32 cellular contexts compared by ENCODE assay signal in genomic region chr1:240811261-240811660, GRCh38.
"Had no signal": no experiment of that assay in that cellular context is flagged by ENCODE, and none has a peak within 500 bp of the region (broad histone marks: within the 10 kb centered on the region; RNA-seq: fewer than 3 reads in every experiment).

No MANE protein-coding gene starts in this region.

- H3K36me3 Mint-ChIP-seq: activated CD4-positive, alpha-beta memory T cell treated with anti-CD3 and anti-CD28 coated beads for 36 hours; activated CD8-positive, alpha-beta memory T cell treated with anti-CD3 and anti-CD28 coated beads, Interleukin-2, amount 10 ng/mL, durations not matched to agents 7 days and 5 days; activated naive CD4-positive, alpha-beta T cell treated with anti-CD3 and anti-CD28 coated beads, Interleukin-2, amount 10 ng/mL, durations not matched to agents 7 days and 5 days; activated naive CD4-positive, alpha-beta T cell treated with anti-CD3 and anti-CD28 coated beads, Interleukin-2, amount 50 U/mL, for 72 hours; activated naive CD8-positive, alpha-beta T cell treated with anti-CD3 and anti-CD28 coated beads, Interleukin-2, amount 10 ng/mL, durations not matched to agents 7 days and 5 days; brain had no signal

- H3K27me3 Mint-ChIP-seq: activated CD4-positive, alpha-beta memory T cell treated with anti-CD3 and anti-CD28 coated beads for 36 hours; activated CD4-positive, alpha-beta T cell treated with anti-CD3 and anti-CD28 coated beads, Interleukin-2, amount 10 ng/mL, durations not matched to agents 24 days and 14 days; activated CD8-positive, alpha-beta memory T cell treated with anti-CD3 and anti-CD28 coated beads, Interleukin-2, amount 10 ng/mL, durations not matched to agents 7 days and 5 days; activated naive CD4-positive, alpha-beta T cell treated with anti-CD3 and anti-CD28 coated beads, Interleukin-2, amount 10 ng/mL, durations not matched to agents 7 days and 5 days; activated naive CD8-positive, alpha-beta T cell treated with anti-CD3 and anti-CD28 coated beads, Interleukin-2, amount 10 ng/mL, durations not matched to agents 7 days and 5 days had no signal

- H3K4me1 ChIP-seq: ascending aorta, breast epithelium, colonic mucosa, esophagus squamous epithelium, gastroesophageal sphincter, heart right ventricle had no signal

- H3K27ac Mint-ChIP-seq: activated CD4-positive, alpha-beta memory T cell treated with anti-CD3 and anti-CD28 coated beads for 36 hours; activated CD4-positive, alpha-beta T cell treated with anti-CD3 and anti-CD28 coated beads for 36 hours; activated CD4-positive, alpha-beta T cell treated with anti-CD3 and anti-CD28 coated beads, Interleukin-2, amount 10 ng/mL, durations not matched to agents 24 days and 14 days; activated CD8-positive, alpha-beta memory T cell treated with anti-CD3 and anti-CD28 coated beads, Interleukin-2, amount 10 ng/mL, durations not matched to agents 7 days and 5 days; activated CD8-positive, alpha-beta T cell treated with anti-CD3 and anti-CD28 coated beads, Interleukin-2, amount 10 ng/mL, durations not matched to agents 7 days and 5 days; activated naive CD4-positive, alpha-beta T cell treated with anti-CD3 and anti-CD28 coated beads, Interleukin-2, amount 10 ng/mL, durations not matched to agents 7 days and 5 days; activated naive CD4-positive, alpha-beta T cell treated with anti-CD3 and anti-CD28 coated beads, Interleukin-2, amount 50 U/mL, for 72 hours; activated naive CD8-positive, alpha-beta T cell treated with anti-CD3 and anti-CD28 coated beads, Interleukin-2, amount 10 ng/mL, durations not matched to agents 7 days and 5 days; activated T-helper 1 cell treated with anti-CD3 and anti-CD28 coated beads, Interleukin-12 subunit alpha, Interleukin-12 subunit beta, Interleukin-2, Interleukin-4 antibody, amounts not matched to agents 30 ng/mL and 10 ng/mL and 1 ng/mL, durations not matched to agents 14 hours and 24 hours and 36 hours; activated T-helper 2 cell treated with anti-CD3 and anti-CD28 coated beads, Interferon-gamma antibody, Interleukin-2, Interleukin-4, amounts not matched to agents 10 μg/mL and 5 μg/mL and 100 μg/mL, durations not matched to agents 14 hours and 24 hours and 36 hours had no signal

- ATAC-seq: activated CD4-positive, alpha-beta T cell treated with anti-CD3 and anti-CD28 coated beads for 36 hours; activated CD8-positive, alpha-beta memory T cell treated with anti-CD3 and anti-CD28 coated beads, Interleukin-2, amount 10 ng/mL, durations not matched to agents 7 days and 5 days; activated CD8-positive, alpha-beta T cell treated with anti-CD3 and anti-CD28 coated beads, Interleukin-2, amount 10 ng/mL, durations not matched to agents 7 days and 5 days; activated naive CD4-positive, alpha-beta T cell treated with anti-CD3 and anti-CD28 coated beads, Interleukin-2, amount 50 U/mL, for 72 hours; gastroesophageal sphincter; heart right ventricle had no signal

- H3K4me3 Mint-ChIP-seq: activated CD4-positive, alpha-beta memory T cell treated with anti-CD3 and anti-CD28 coated beads for 36 hours; activated CD4-positive, alpha-beta T cell treated with anti-CD3 and anti-CD28 coated beads for 36 hours; activated CD4-positive, alpha-beta T cell treated with anti-CD3 and anti-CD28 coated beads, Interleukin-2, amount 10 ng/mL, durations not matched to agents 24 days and 14 days; activated CD8-positive, alpha-beta memory T cell treated with anti-CD3 and anti-CD28 coated beads, Interleukin-2, amount 10 ng/mL, durations not matched to agents 7 days and 5 days; activated CD8-positive, alpha-beta T cell treated with anti-CD3 and anti-CD28 coated beads, Interleukin-2, amount 10 ng/mL, durations not matched to agents 7 days and 5 days; activated naive CD4-positive, alpha-beta T cell treated with anti-CD3 and anti-CD28 coated beads, Interleukin-2, amount 10 ng/mL, durations not matched to agents 7 days and 5 days; activated naive CD8-positive, alpha-beta T cell treated with anti-CD3 and anti-CD28 coated beads, Interleukin-2, amount 10 ng/mL, durations not matched to agents 7 days and 5 days; activated T-helper 1 cell treated with anti-CD3 and anti-CD28 coated beads, Interleukin-12 subunit alpha, Interleukin-12 subunit beta, Interleukin-2, Interleukin-4 antibody, amounts not matched to agents 30 ng/mL and 10 ng/mL and 1 ng/mL, durations not matched to agents 14 hours and 24 hours and 36 hours; brain had no signal

- DNase-seq: activated CD4-positive, alpha-beta memory T cell treated with anti-CD3 and anti-CD28 coated beads for 36 hours; activated CD4-positive, alpha-beta T cell treated with anti-CD3 and anti-CD28 coated beads for 36 hours; activated CD4-positive, alpha-beta T cell treated with anti-CD3 and anti-CD28 coated beads, Interleukin-2, amount 10 ng/mL, durations not matched to agents 24 days and 14 days; activated CD4-positive, CD25-positive, alpha-beta regulatory T cell; activated CD4-positive, CD25-positive, alpha-beta regulatory T cell treated with anti-CD3 and anti-CD28 coated beads, Interleukin-2, amount 50 U/mL, for 72 hours; activated CD8-positive, alpha-beta memory T cell treated with anti-CD3 and anti-CD28 coated beads, Interleukin-2, amount 10 ng/mL, durations not matched to agents 7 days and 5 days; activated CD8-positive, alpha-beta memory T cell treated with anti-CD3 and anti-CD28 coated beads, Interleukin-2, amount 50 U/mL, for 4 hours; activated CD8-positive, alpha-beta T cell treated with anti-CD3 and anti-CD28 coated beads, Interleukin-2, amount 10 ng/mL, durations not matched to agents 7 days and 5 days; activated effector memory CD4-positive, alpha-beta T cell treated with anti-CD3 and anti-CD28 coated beads, Interleukin-2, amount 50 U/mL, for 16 hours; activated naive CD4-positive, alpha-beta T cell treated with anti-CD3 and anti-CD28 coated beads, Interleukin-2, amount 10 ng/mL, durations not matched to agents 7 days and 5 days; activated naive CD8-positive, alpha-beta T cell treated with anti-CD3 and anti-CD28 coated beads, Interleukin-2, amount 10 ng/mL, durations not matched to agents 7 days and 5 days; activated T-cell treated with anti-CD3 and anti-CD28 coated beads, Interleukin-2, amount 50 U/mL, for 1 hour; activated T-cell treated with anti-CD3 and anti-CD28 coated beads, Interleukin-2, amount 50 U/mL, for 48 hours; central memory CD4-positive, alpha-beta T cell; cerebellar nuclear complex; colonic mucosa; effector CD8-positive, alpha-beta T cell; esophagus squamous epithelium; foreskin melanocyte; heart right ventricle; T-helper 2 cell had no signal

- H3K4me3 ChIP-seq: ascending aorta, breast epithelium, cardiac muscle cell, colonic mucosa, esophagus squamous epithelium, gastroesophageal sphincter, heart right ventricle had no signal

- H3K27ac ChIP-seq: ascending aorta, breast epithelium, cardiac muscle cell, colonic mucosa, epithelial cell of prostate, esophagus squamous epithelium, gastroesophageal sphincter, heart right ventricle had no signal

- H3K9me3 ChIP-seq: ascending aorta, breast epithelium, colonic mucosa, esophagus squamous epithelium, gastroesophageal sphincter had no signal

- H3K27me3 ChIP-seq: ascending aorta, breast epithelium, cardiac muscle cell, colonic mucosa, esophagus squamous epithelium, gastroesophageal sphincter, heart right ventricle had no signal

- FAIRE-seq: endometrium, endothelial cell of umbilical vein had no signal

- H3K9me3 Mint-ChIP-seq: activated CD4-positive, alpha-beta memory T cell treated with anti-CD3 and anti-CD28 coated beads for 36 hours; activated CD4-positive, alpha-beta T cell treated with anti-CD3 and anti-CD28 coated beads, Interleukin-2, amount 10 ng/mL, durations not matched to agents 24 days and 14 days; activated naive CD4-positive, alpha-beta T cell treated with anti-CD3 and anti-CD28 coated beads, Interleukin-2, amount 10 ng/mL, durations not matched to agents 7 days and 5 days; activated naive CD4-positive, alpha-beta T cell treated with anti-CD3 and anti-CD28 coated beads, Interleukin-2, amount 50 U/mL, for 72 hours; activated naive CD8-positive, alpha-beta T cell treated with anti-CD3 and anti-CD28 coated beads, Interleukin-2, amount 10 ng/mL, durations not matched to agents 7 days and 5 days; activated T-helper 1 cell treated with anti-CD3 and anti-CD28 coated beads, Interleukin-12 subunit alpha, Interleukin-12 subunit beta, Interleukin-2, Interleukin-4 antibody, amounts not matched to agents 30 ng/mL and 10 ng/mL and 1 ng/mL, durations not matched to agents 14 hours and 24 hours and 36 hours; activated T-helper 2 cell treated with anti-CD3 and anti-CD28 coated beads, Interferon-gamma antibody, Interleukin-2, Interleukin-4, amounts not matched to agents 10 μg/mL and 5 μg/mL and 100 μg/mL, durations not matched to agents 14 hours and 24 hours and 36 hours; brain had no signal

- H3K36me3 ChIP-seq: ascending aorta, breast epithelium, cardiac muscle cell, colonic mucosa, esophagus squamous epithelium, gastroesophageal sphincter, heart right ventricle had no signal

- H3K4me1 Mint-ChIP-seq: activated CD4-positive, alpha-beta T cell treated with anti-CD3 and anti-CD28 coated beads for 36 hours; activated CD4-positive, alpha-beta T cell treated with anti-CD3 and anti-CD28 coated beads, Interleukin-2, amount 10 ng/mL, durations not matched to agents 24 days and 14 days; activated CD8-positive, alpha-beta memory T cell treated with anti-CD3 and anti-CD28 coated beads, Interleukin-2, amount 10 ng/mL, durations not matched to agents 7 days and 5 days; activated naive CD4-positive, alpha-beta T cell treated with anti-CD3 and anti-CD28 coated beads, Interleukin-2, amount 10 ng/mL, durations not matched to agents 7 days and 5 days; activated naive CD8-positive, alpha-beta T cell treated with anti-CD3 and anti-CD28 coated beads, Interleukin-2, amount 10 ng/mL, durations not matched to agents 7 days and 5 days had no signal
